25 cellular contexts compared by ENCODE assay signal in the genomic region with DNA sequence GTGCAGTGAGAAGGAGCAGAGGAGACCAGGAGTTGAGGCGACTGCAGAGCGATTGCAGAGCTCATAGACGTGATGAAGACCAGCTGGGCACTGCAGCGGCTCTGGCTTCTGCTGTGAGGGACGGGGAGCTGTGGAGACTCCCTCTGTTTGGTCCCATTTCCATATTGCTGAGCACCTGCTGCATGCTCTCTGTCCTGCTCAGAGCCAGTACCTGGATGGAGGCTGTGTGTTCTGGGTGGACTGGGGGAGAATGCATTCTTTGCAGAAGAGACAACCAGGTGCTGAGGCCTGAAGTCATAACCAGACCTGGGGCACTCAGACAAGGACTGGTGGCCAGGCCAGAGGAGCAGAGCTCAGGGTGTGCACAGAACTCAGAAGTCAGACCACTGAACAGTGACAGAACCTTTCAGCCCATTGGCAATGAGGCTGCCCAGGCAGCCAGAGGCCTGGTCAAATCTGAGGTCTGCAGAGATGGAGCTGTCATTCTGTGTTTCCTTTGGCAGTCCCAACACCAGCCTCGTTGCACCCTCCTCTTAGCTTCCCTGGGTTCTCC. TPM values are rescaled to one million over a fixed set of nuclear protein-coding genes. Genes with fewer than 3 reads are reported as not detected.
DNase-seq lines count a peak whose midpoint lies in the region; ATAC-seq, FAIRE-seq and TF ChIP-seq lines count a peak whose summit lies in the region.
"Had no signal": no experiment of that assay in that cellular context is flagged by ENCODE, and none has a peak within 500 bp of the region (broad histone marks: within the 10 kb centered on the region; RNA-seq: fewer than 3 reads in every experiment).

No MANE protein-coding gene starts in this region.

- peaks cover 48% of the 10 kb centered on the region for H3K4me1 Mint-ChIP-seq in stimulated activated naive CD8-positive, alpha-beta T cell treated with anti-CD3 and anti-CD28 coated beads, Interleukin-15, amount 100 ng/mL, for 72 hours

- H3K9me2 ChIP-seq in OCI-LY7 (ENCODE audit: insufficient read depth, low read length) = no peaks in the 10 kb centered on the region

- no peak overlapping the region for H3K4me3 ChIP-seq in OCI-LY7 (ENCODE audit: low read depth, low read length, poor library complexity, severe bottlenecking)

- H3K9me3 ChIP-seq in OCI-LY7 (ENCODE audit: low read length) = no peaks in the 10 kb centered on the region
- H3K9me3 ChIP-seq: Caco-2 had no signal

- no peaks in the 10 kb centered on the region for H3K79me2 ChIP-seq in OCI-LY7 (ENCODE audit: insufficient read depth, low read depth, low read length)

- H3K27ac ChIP-seq in OCI-LY7 (ENCODE audit: low read depth, low read length, poor library complexity, severe bottlenecking) = no peak overlapping the region
- H3K27ac ChIP-seq: RWPE1 had no signal

- 0 out of 2 replicates have a peak, but pooled peaks have one; percentile 40 for TF ChIP-seq POLR2A in GM12892 (IDR thresholded peaks at IDR 0.05; ENCODE audit: low read depth, low read length)

- no peak overlapping the region for H3K4me3 Mint-ChIP-seq in stimulated activated naive CD8-positive, alpha-beta T cell treated with anti-CD3 and anti-CD28 coated beads, Interleukin-15, amount 100 ng/mL, for 72 hours

- no peak for FAIRE-seq in GM12892 (lab: Jason Lieb, UNC)
- FAIRE-seq: GM18507, H54, HTR-8/SVneo had no signal

- DNase-seq in GM12892 (ENCODE audit: insufficient read length) (no peak), OCI-LY7 (ENCODE audit: low spot score) (no peak), epidermal melanocyte (ENCODE audit: insufficient read length, low spot score) (peak; percentile 15), posterior vena cava (ENCODE audit: low spot score) (peak; percentile 23)
- no peak for DNase-seq in stimulated activated naive CD8-positive, alpha-beta T cell treated with anti-CD3 and anti-CD28 coated beads, Interleukin-15, amount 100 ng/mL, for 72 hours
- DNase-seq: C1 segment of cervical spinal cord; Caco-2; CD8-positive, alpha-beta T cell; DMS79; EL; GDM1; KBM-7; MM.1S; NCI-H2029; NCI-H446; NCI-H524 treated with DMSO at 0.1 percent for 48 hours; NCI-H82; NK-92 treated with Interleukin-12 subunit alpha and Interleukin-12 subunit beta, amount 100 ng/mL, for 24 hours; SHP77 treated with DMSO at 0.1 percent for 48 hours had no signal

- peaks cover 2% of the 10 kb centered on the region for H3K4me1 ChIP-seq in OCI-LY7 (ENCODE audit: insufficient read depth, low read length, poor library complexity, severe bottlenecking)
- H3K4me1 ChIP-seq: Caco-2 had no signal

- no peak for ATAC-seq in stimulated activated naive CD8-positive, alpha-beta T cell treated with anti-CD3 and anti-CD28 coated beads, Interleukin-15, amount 100 ng/mL, for 72 hours
- ATAC-seq in HG02798 (IDR thresholded peaks at IDR 0.05; ENCODE audit: poor library complexity, unreplicated experiment) (no peak), GM18873 (IDR thresholded peaks at IDR 0.05; ENCODE audit: low FRiP score, unreplicated experiment) (no peak)
- ATAC-seq: CD8-positive, alpha-beta T cell had no signal

- no peak overlapping the region for H3K27ac Mint-ChIP-seq in stimulated activated naive CD8-positive, alpha-beta T cell treated with anti-CD3 and anti-CD28 coated beads, Interleukin-15, amount 100 ng/mL, for 72 hours

- H3K36me3 ChIP-seq in OCI-LY7 (ENCODE audit: insufficient read depth, low read length) = peaks cover 5% of the 10 kb centered on the region; the same call in 1 of the 2 replicates

- POLR2A ChIA-PET in OCI-LY7 (lab: Charles Lee) = interaction anchor here (1.4 kb wide), 1 partner anchor 9 kb away, joined by 4 read pairs; the partner anchor contains the start of gene ZNF497

- H3K4me2 ChIP-seq in OCI-LY7 (ENCODE audit: low read length) = no peak overlapping the region

- intact Hi-C loops in OCI-LY7 (cut with micrococcal nuclease; ENCODE audit: unreplicated experiment) = no loop called here
- intact Hi-C loops in posterior vena cava (cut with DNase I) = no loop called here

- peaks cover 0 to 4% of the 10 kb centered on the region in 2 donors for H3K9me3 Mint-ChIP-seq in stimulated activated naive CD8-positive, alpha-beta T cell treated with anti-CD3 and anti-CD28 coated beads, Interleukin-15, amount 100 ng/mL, for 72 hours
- H3K9me3 Mint-ChIP-seq: CD8-positive, alpha-beta T cell had no signal

- H3K27me3 Mint-ChIP-seq in stimulated activated naive CD8-positive, alpha-beta T cell treated with anti-CD3 and anti-CD28 coated beads, Interleukin-15, amount 100 ng/mL, for 72 hours = no peaks in the 10 kb centered on the region

- no peak overlapping the region for H2AFZ ChIP-seq in OCI-LY7 (ENCODE audit: low read length)

- CTCF ChIA-PET in OCI-LY7 (lab: Charles Lee; ENCODE audit: unreplicated experiment) = interaction anchor here (0.6 kb wide), 1 partner anchor 30 kb away, joined by 10 read pairs; no protein-coding TSS in a partner anchor

- TF ChIP-seq CTCF in OCI-LY7 (conservative IDR thresholded peaks at IDR 0.05; ENCODE audit: low read length) = no peak

- H4K20me1 ChIP-seq in OCI-LY7 (ENCODE audit: insufficient read depth, low read length) = no peaks in the 10 kb centered on the region

- BruUV-seq in OCI-LY7 (replicated peaks; lab: Mats Ljungman, UMichigan) = TSS peak; percentile 39

RNA-seq across cellular contexts. Expression of gene A1BG, which starts 1.3 kb away (rescaled TPM):
- 4.8 TPM for polyA plus RNA-seq in GM12892 (2012; ENCODE audit: missing spikeins)
- total RNA-seq in OCI-LY7 (2014; rRNA removed; shearing (Covaris generic)) = 21.3 and 47.2 TPM in 2 replicates
- total RNA-seq in OCI-LY7 (2022) = 24.5 and 26.9 TPM in 2 replicates
- 10 to 100 TPM; 11.7 to 17.5 TPM for total RNA-seq in posterior vena cava

RNA-seq across cellular contexts. Expression of gene ZNF497, which starts 8.0 kb away (rescaled TPM):
- 0.36 TPM for polyA plus RNA-seq in GM12892 (2012; ENCODE audit: missing spikeins)
- total RNA-seq in OCI-LY7 (2014; rRNA removed; shearing (Covaris generic)) = 2.8 and 3.6 TPM in 2 replicates
- total RNA-seq in OCI-LY7 (2022) = 4.5 and 6.1 TPM in 2 replicates
- under 1 TPM; 0.14 to 0.69 TPM for total RNA-seq in posterior vena cava

RNA-seq across cellular contexts. Expression of gene ZNF837, which starts 26.3 kb away (rescaled TPM):
- polyA plus RNA-seq in GM12892 (2012; ENCODE audit: missing spikeins) = not detected
- 1.8 and 3.0 TPM in 2 replicates for total RNA-seq in OCI-LY7 (2014; rRNA removed; shearing (Covaris generic))
- total RNA-seq in OCI-LY7 (2022) = 5.3 and 5.8 TPM in 2 replicates
- total RNA-seq in posterior vena cava = 1 to 10 TPM in 1 of 2 donors, under 1 TPM in 1; 0.86 to 1.0 TPM

RNA-seq across cellular contexts. Expression of gene ZSCAN22, which starts 27.8 kb away (rescaled TPM):
- 1.8 TPM for polyA plus RNA-seq in GM12892 (2012; ENCODE audit: missing spikeins)
- total RNA-seq in OCI-LY7 (2014; rRNA removed; shearing (Covaris generic)) = 2.6 and 3.3 TPM in 2 replicates
- total RNA-seq in OCI-LY7 (2022) = 3.7 and 5.1 TPM in 2 replicates
- total RNA-seq in posterior vena cava = 1 to 10 TPM; 2.5 to 2.6 TPM

RNA-seq across cellular contexts. Expression of gene RPS5, which starts 32.5 kb away (rescaled TPM):
- 2,354 TPM for polyA plus RNA-seq in GM12892 (2012; ENCODE audit: missing spikeins)
- 3,315 and 3,333 TPM in 2 replicates for total RNA-seq in OCI-LY7 (2014; rRNA removed; shearing (Covaris generic))
- 1,573 and 1,607 TPM in 2 replicates for total RNA-seq in OCI-LY7 (2022)
- 100 to 1,000 TPM; 714 to 768 TPM for total RNA-seq in posterior vena cava

Comparison
In these comparisons a context has a peak if more than half of its experiments do, and no peak if none do; other contexts are left out.
1. DNase-seq: peak in epidermal melanocyte (single experiment) and posterior vena cava (single experiment); none in GM12892 (single experiment), OCI-LY7 (single experiment) and stimulated activated naive CD8-positive, alpha-beta T cell treated with anti-CD3 and anti-CD28 coated beads, Interleukin-15, amount 100 ng/mL, for 72 hours (0 of 2).